Comparison of ENCODE assay signal across 5 cellular contexts in genomic region chr5:162696272-162696671, GRCh38.
DNase-seq lines count a peak whose midpoint lies in the region; ATAC-seq, FAIRE-seq and TF ChIP-seq lines count a peak whose summit lies in the region.
"Not testable (repeated sequence)": the region's sequence is repeated elsewhere in the genome, so short reads cannot be mapped to it uniquely, and the experiment has no call there.

No MANE protein-coding gene starts in this region.

- TF ChIP-seq POLR2A in transverse colon (IDR thresholded peaks at IDR 0.05), result not testable (repeated sequence)

- not testable (repeated sequence) for H3K27ac ChIP-seq in colonic mucosa; kidney (ENCODE audit: low read depth in 2 of 2, low read length in 2 of 2); transverse colon

- 57% methylated on average over 5 of the region's 5 CpGs; no CpG with 5 or more reads in 1 of the 2 donors for WGBS in transverse colon (ENCODE audit: low coverage in 1 of 2), 2 donors

- H3K4me1 ChIP-seq in colonic mucosa; kidney (ENCODE audit: control insufficient read depth in 1 of 2, insufficient read depth in 1 of 2, low read depth in 1 of 2, low read length in 2 of 2); mucosa of descending colon (ENCODE audit: low read depth); transverse colon: not testable (repeated sequence)

- H3K27me3 ChIP-seq in colonic mucosa, transverse colon: not testable (repeated sequence)

- not testable (repeated sequence) for H3K9ac ChIP-seq in colonic mucosa (ENCODE audit: low read depth in 2 of 2, low read length in 2 of 2); kidney (ENCODE audit: low read length in 2 of 2)

- intact Hi-C loops in colonic mucosa (cut with DNase I); kidney (cut with DNase I); left colon (cut with DNase I, micrococcal nuclease); mucosa of descending colon (cut with DNase I, micrococcal nuclease); transverse colon (cut with DNase I; ENCODE audit: low total_unique reads): not testable (repeated sequence)

- not testable (repeated sequence) for ATAC-seq in left colon, mucosa of descending colon

- FAIRE-seq in kidney (lab: Jason Lieb, UNC), result not testable (repeated sequence)

- TF ChIP-seq EP300 in transverse colon (IDR thresholded peaks at IDR 0.05; ENCODE audit: low read depth), result not testable (repeated sequence)

- H3K9me3 ChIP-seq in colonic mucosa; kidney (ENCODE audit: control insufficient read depth in 1 of 2, low read length in 2 of 2); mucosa of descending colon; transverse colon: not testable (repeated sequence)

- in situ Hi-C loops in transverse colon (cut with MboI; ENCODE audit: low pct_ligation_motif_present in 1 of 4, low pct_unique_long_range_greater_than_20kb in 1 of 4, low sequenced_read_pairs in 3 of 4), result not testable (repeated sequence)

- not testable (repeated sequence) for H3K4me3 ChIP-seq in colonic mucosa; kidney (ENCODE audit: low read length in 2 of 2); mucosa of descending colon; transverse colon

- DNase-seq in colonic mucosa (peak; percentile 26), kidney (peak; percentile 43), left colon (peak; percentile 31 to 34), mucosa of descending colon (peak; percentile 26 to 58 (median 51)), transverse colon (peak; percentile 27)

- H3K36me3 ChIP-seq in colonic mucosa; kidney (ENCODE audit: control insufficient read depth in 1 of 2, insufficient read depth in 2 of 2, low read length in 2 of 2); mucosa of descending colon (ENCODE audit: low read depth); transverse colon: not testable (repeated sequence)

- TF ChIP-seq CTCF in colonic mucosa (IDR thresholded peaks at IDR 0.05); kidney (IDR thresholded peaks at IDR 0.05; ENCODE audit: borderline replicate concordance, extremely low read depth, insufficient read depth); mucosa of descending colon (IDR thresholded peaks at IDR 0.05); transverse colon (IDR thresholded peaks at IDR 0.05): not testable (repeated sequence)
